Comparison of ENCODE assay signal across 15 cellular contexts in the genomic region with DNA sequence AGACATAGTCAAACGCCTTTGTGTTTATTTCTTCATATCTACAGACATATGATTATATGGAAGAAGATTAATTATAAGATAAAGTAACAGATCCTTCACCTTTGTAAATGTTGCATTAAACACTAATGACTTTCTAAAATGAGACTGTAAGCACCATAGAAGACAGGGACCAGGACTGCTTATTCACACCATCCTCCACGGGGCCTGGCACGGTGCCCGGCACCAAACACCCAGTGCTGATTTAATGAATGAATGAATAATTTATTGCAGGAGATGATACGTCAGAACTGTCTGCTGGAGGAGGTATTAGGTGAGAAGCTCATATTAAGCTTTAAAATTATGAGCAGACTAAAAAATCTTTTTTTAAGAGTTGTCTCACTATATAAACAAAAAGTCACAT.
DNase-seq lines count a peak whose midpoint lies in the region; ATAC-seq and TF ChIP-seq lines count a peak whose summit lies in the region.
"Had no signal": no experiment of that assay in that cellular context is flagged by ENCODE, and none has a peak within 500 bp of the region (broad histone marks: within the 10 kb centered on the region; RNA-seq: fewer than 3 reads in every experiment).

No MANE protein-coding gene starts in this region.

- peak overlapping the region; percentile 35 for H2BK120ac ChIP-seq in trophoblast cell (ENCODE audit: insufficient read depth, low read length, poor library complexity)

- peaks cover 14% of the 10 kb centered on the region for H3K79me1 ChIP-seq in trophoblast cell (ENCODE audit: low read length)

- no peak overlapping the region for H2BK12ac ChIP-seq in trophoblast cell (ENCODE audit: low read length)

- peak; percentile 40 for DNase-seq in DMS153 treated with DMSO at 0.1 percent for 48 hours (lab: John Stamatoyannopoulos, UW; ENCODE audit: unreplicated experiment)
- peak; percentile 66 for DNase-seq in NCI-H2029 (lab: John Stamatoyannopoulos, UW)
- DNase-seq in epithelial cell of esophagus (ENCODE audit: low read depth): peak; percentile 59
- DNase-seq in trophoblast cell: no peak
- no peak for DNase-seq in NCI-H2196 treated with DMSO at 0.1 percent for 48 hours (lab: John Stamatoyannopoulos, UW; ENCODE audit: unreplicated experiment)
- DNase-seq: activated CD4-positive, alpha-beta T cell treated with anti-CD3 and anti-CD28 coated beads, Interleukin-2, amount 10 ng/mL, durations not matched to agents 7 days and 5 days; CD4-positive, alpha-beta T cell; effector CD8-positive, alpha-beta T cell; naive thymus-derived CD8-positive, alpha-beta T cell; NCI-H1048; T-helper 1 cell had no signal

- ATAC-seq in GM18517 (IDR thresholded peaks at IDR 0.05; ENCODE audit: unreplicated experiment) (no peak), HG02973 (IDR thresholded peaks at IDR 0.05; ENCODE audit: unreplicated experiment) (no peak), HG02970 (IDR thresholded peaks at IDR 0.05; ENCODE audit: low FRiP score, unreplicated experiment) (no peak)
- ATAC-seq: HepG2; naive thymus-derived CD8-positive, alpha-beta T cell had no signal

- H3K4me1 ChIP-seq in trophoblast cell (ENCODE audit: control insufficient read depth in 1 of 2, insufficient read depth in 2 of 2, low read length in 2 of 2): peaks cover 13 to 19% of the 10 kb centered on the region in 2 experiments

- no peak overlapping the region for H3K4ac ChIP-seq in trophoblast cell (ENCODE audit: low read depth, low read length)

- H3K27me3 ChIP-seq in trophoblast cell (ENCODE audit: insufficient read depth, low read length): no peaks in the 10 kb centered on the region

- H3K4me3 ChIP-seq in epithelial cell of esophagus (ENCODE audit: low read length): no peak overlapping the region
- no peak overlapping the region for H3K4me3 ChIP-seq in trophoblast cell (ENCODE audit: low read depth, low read length)

- H2AFZ ChIP-seq in trophoblast cell (ENCODE audit: insufficient read depth, low read length, poor library complexity): no peak overlapping the region

- H3K36me3 ChIP-seq in trophoblast cell (ENCODE audit: control insufficient read depth in 1 of 2, insufficient read depth in 2 of 2, low read length in 2 of 2): no peaks in the 10 kb centered on the region

- no peak overlapping the region for H3K27ac ChIP-seq in trophoblast cell (ENCODE audit: low read depth, low read length)

- H3K9me3 ChIP-seq in trophoblast cell (ENCODE audit: insufficient read depth, low read depth, low read length): no peaks in the 10 kb centered on the region

- H3K4me2 ChIP-seq in trophoblast cell (ENCODE audit: low read length): no peak overlapping the region

- H4K12ac ChIP-seq in trophoblast cell (ENCODE audit: low read depth, low read length): no peak overlapping the region

- no peak overlapping the region for H3K9ac ChIP-seq in trophoblast cell (ENCODE audit: low read length)

- peaks cover 2% of the 10 kb centered on the region for H3K79me2 ChIP-seq in trophoblast cell (ENCODE audit: control insufficient read depth, insufficient read depth, low read length, poor library complexity)

- H3K23ac ChIP-seq in trophoblast cell (ENCODE audit: low read length): no peak overlapping the region

- no peak overlapping the region for H3K18ac ChIP-seq in trophoblast cell (ENCODE audit: low read length)

- no peak overlapping the region for H4K8ac ChIP-seq in trophoblast cell (ENCODE audit: low read depth, low read length)

- no CpG with 5 or more reads among the region's 5 CpGs for WGBS in trophoblast cell (ENCODE audit: extremely low coverage, insufficient coverage, insufficient read length)

- H2BK5ac ChIP-seq in trophoblast cell (ENCODE audit: low read depth, low read length, poor library complexity): no peak overlapping the region

- no peak for TF ChIP-seq CTCF in epithelial cell of esophagus (IDR thresholded peaks at IDR 0.05; ENCODE audit: insufficient read depth, low read depth, low read length, missing control alignments)

- H4K91ac ChIP-seq in trophoblast cell (ENCODE audit: low read depth, low read length): peak overlapping the region; percentile 55

- no peak overlapping the region for H3K14ac ChIP-seq in trophoblast cell (ENCODE audit: low read length)

- H2AK5ac ChIP-seq in trophoblast cell (ENCODE audit: low read length): peak overlapping the region; percentile 38

Comparison
In these comparisons a context has a peak if more than half of its experiments do, and no peak if none do; other contexts are left out.
1. DNase-seq: peak in DMS153 treated with DMSO at 0.1 percent for 48 hours (single experiment), NCI-H2029 (single experiment) and epithelial cell of esophagus (single experiment); none in trophoblast cell (0 of 2) and NCI-H2196 treated with DMSO at 0.1 percent for 48 hours (single experiment).